11 cellular contexts compared by ENCODE assay signal in genomic region chr11:82732348-82732733, GRCh38. TPM values are rescaled to one million over a fixed set of nuclear protein-coding genes. Genes with fewer than 3 reads are reported as not detected.
DNase-seq lines count a peak whose midpoint lies in the region; ATAC-seq, FAIRE-seq and TF ChIP-seq lines count a peak whose summit lies in the region.
"Had no signal": no experiment of that assay in that cellular context is flagged by ENCODE, and none has a peak within 500 bp of the region (broad histone marks: within the 10 kb centered on the region; RNA-seq: fewer than 3 reads in every experiment).

No MANE protein-coding gene starts in this region.

- TF ChIP-seq POLR2A in body of pancreas (IDR thresholded peaks at IDR 0.05), result no peak

- H3K4me2 ChIP-seq in keratinocyte (ENCODE audit: control insufficient read depth, extremely low read depth, insufficient read depth, low read depth, low read length), result peak overlapping the region; percentile 76
- H3K4me2 ChIP-seq: KMS-11 had no signal

- peak overlapping the region; percentile 45; the same call in 1 of the 2 replicates for H3K9ac ChIP-seq in ES-I3 (ENCODE audit: low read depth, low read length)
- no peak overlapping the region for H3K9ac ChIP-seq in keratinocyte (ENCODE audit: control insufficient read depth, extremely low read depth, insufficient read depth, low read length)
- H3K9ac ChIP-seq: KMS-11 had no signal

- intact Hi-C loops in body of pancreas (cut with DNase I), result no loop called here

- no peak for FAIRE-seq in keratinocyte (lab: Jason Lieb, UNC)
- FAIRE-seq: GM12878 had no signal

- H3K9me1 ChIP-seq in keratinocyte (ENCODE audit: control insufficient read depth, extremely low read depth, insufficient read depth, low read length), result no peaks in the 10 kb centered on the region

- WGBS in body of pancreas, 2 donors, result 16 to 29% methylated on average over 21 to 33 of the region's 37 CpGs

- ATAC-seq in body of pancreas (no peak), GM18498 (IDR thresholded peaks at IDR 0.05; ENCODE audit: unreplicated experiment) (no peak), GM19452 (IDR thresholded peaks at IDR 0.05; ENCODE audit: unreplicated experiment) (no peak)
- ATAC-seq: GM12878 had no signal

- H3K9me3 ChIP-seq in ES-I3 (ENCODE audit: control insufficient read depth, insufficient read depth, low read length) (no peaks in the 10 kb centered on the region), body of pancreas (no peaks in the 10 kb centered on the region), keratinocyte (ENCODE audit: control insufficient read depth, low read depth, low read length) (no peaks in the 10 kb centered on the region)

- dilution Hi-C loops in keratinocyte (cut with MboI; ENCODE audit: extremely low pct_ligation_motif_present, low sequenced_read_pairs), result no loop called here

- H3K4me1 ChIP-seq in ES-I3 (ENCODE audit: insufficient read depth, low read length) (no peaks in the 10 kb centered on the region; the same call in none of the 2 replicates), body of pancreas (peaks cover 7% of the 10 kb centered on the region), keratinocyte (ENCODE audit: control insufficient read depth, extremely low read depth, insufficient read depth, low read length) (no peaks in the 10 kb centered on the region)

- no peaks in the 10 kb centered on the region for H4K20me1 ChIP-seq in keratinocyte (ENCODE audit: control insufficient read depth, extremely low read depth, insufficient read depth, low read length)

- DNase-seq in body of pancreas (peak in 1 of 4 donors; percentile 23), keratinocyte (ENCODE audit: low read depth, low spot score) (no peak), KG1 (lab: John Stamatoyannopoulos, UW) (no peak), DMS79 (lab: John Stamatoyannopoulos, UW) (no peak)
- DNase-seq: cerebellar nuclear complex had no signal

- H2AFZ ChIP-seq in keratinocyte (ENCODE audit: control insufficient read depth, low read length), result no peak overlapping the region

- peak overlapping the region; percentile 14 to 32 for H3K4me3 ChIP-seq in body of pancreas
- no peak overlapping the region for H3K4me3 ChIP-seq in keratinocyte (ENCODE audit: control insufficient read depth in 2 of 3, extremely low read depth in 1 of 3, insufficient read depth in 2 of 3, low read depth in 1 of 3, low read length in 3 of 3)
- H3K4me3 ChIP-seq in skin epidermis, result peak overlapping the region in 6 of 7 experiments; percentile 29 to 61 (median 38)
- H3K4me3 ChIP-seq: GM12878 had no signal

- H3K79me2 ChIP-seq in keratinocyte (ENCODE audit: control insufficient read depth, insufficient read depth, low read length), result no peaks in the 10 kb centered on the region

- H3K36me3 ChIP-seq in ES-I3 (ENCODE audit: insufficient read depth, low read length), result no peaks in the 10 kb centered on the region
- no peaks in the 10 kb centered on the region for H3K36me3 ChIP-seq in body of pancreas (replicated peaks in 1 of 2; ENCODE audit: insufficient read depth in 1 of 2, low read depth in 2 of 2)
- H3K36me3 ChIP-seq in keratinocyte (ENCODE audit: control insufficient read depth in 2 of 2, extremely low read depth in 1 of 2, insufficient read depth in 2 of 2, low read length in 2 of 2), result no peaks in the 10 kb centered on the region

- H3K27ac ChIP-seq in body of pancreas (peak overlapping the region in 1 of 4 donors; percentile 72), keratinocyte (ENCODE audit: control insufficient read depth, insufficient read depth, low read length) (no peak overlapping the region), skin epidermis (peak overlapping the region in 2 of 21 experiments; percentile 25 to 59)
- H3K27ac ChIP-seq: KMS-11 had no signal

- H3K27me3 ChIP-seq in body of pancreas (no peaks in the 10 kb centered on the region), keratinocyte (ENCODE audit: control insufficient read depth, extremely low read depth, insufficient read depth, low read length) (peaks cover 37% of the 10 kb centered on the region)

- TF ChIP-seq CTCF in body of pancreas (IDR thresholded peaks at IDR 0.05) (no peak), keratinocyte (optimal IDR thresholded peaks at IDR 0.05 in 1 of 3, IDR thresholded peaks at IDR 0.05 in 1 of 3, conservative IDR thresholded peaks at IDR 0.05 in 1 of 3; ENCODE audit: extremely low read depth in 1 of 3, insufficient read depth in 2 of 3, low read length in 3 of 3) (no peak)

RNA-seq across cellular contexts. Expression of gene FAM181B, which starts 1.3 kb away (rescaled TPM):
- total RNA-seq in body of pancreas, result 1 to 10 TPM; 1.0 to 5.9 TPM
- polyA plus RNA-seq in keratinocyte, result 0.01 TPM in 2 of 3 replicates, not detected in the other
- polyA plus RNA-seq in keratinocyte (2011; ENCODE audit: low read depth), result not detected
- polyA plus RNA-seq in keratinocyte (2011; cell fraction: cytosol; rRNA removed), result 0.01 TPM in 1 of 2 replicates, not detected in the other
- not detected in 2 replicates for polyA plus RNA-seq in keratinocyte (2011; cell fraction: nucleus; rRNA removed)
- polyA plus RNA-seq in keratinocyte (2012; ENCODE audit: low replicate concordance), result 0.03 and 0.04 TPM in 2 replicates
- not detected in 3 replicates for polyA minus RNA-seq in keratinocyte
- polyA minus RNA-seq in keratinocyte (2011; cell fraction: cytosol; rRNA and poly(A)+ RNA removed), result not detected
- polyA minus RNA-seq in keratinocyte (2011; cell fraction: nucleus; rRNA and poly(A)+ RNA removed), result not detected in 2 replicates
- total RNA-seq: GM12878 had no signal
- polyA plus RNA-seq: GM12878 had no signal

Comparison
In these comparisons a context has a peak if more than half of its experiments do, and no peak if none do; other contexts are left out.
1. H3K4me3 ChIP-seq: peak in body of pancreas (2 of 2) and skin epidermis (6 of 7); none in keratinocyte (0 of 3).